Comparison of ENCODE assay signal across 8 cellular contexts in genomic region chr1:51329443-51330325, GRCh38. TPM values are rescaled to one million over a fixed set of nuclear protein-coding genes. Genes with fewer than 3 reads are reported as not detected.
A peak's percentile ranks its signal among the peaks of the same experiment; 100 is the strongest.
DNase-seq lines count a peak whose midpoint lies in the region; ATAC-seq and TF ChIP-seq lines count a peak whose summit lies in the region.

No MANE protein-coding gene starts in this region.

- H3K9me3 ChIP-seq in osteoblast (ENCODE audit: low read depth, low read length) = no peaks in the 10 kb centered on the region
- no peaks in the 10 kb centered on the region for H3K9me3 ChIP-seq in BE2C

- peak overlapping the region; percentile 2 for H3K4me3 ChIP-seq in GM12875 (ENCODE audit: low read depth, low read length)
- H3K4me3 ChIP-seq in osteoblast (ENCODE audit: insufficient read depth, low read length) = no peak overlapping the region
- H3K4me3 ChIP-seq in BE2C (ENCODE audit: low read depth, low read length) = no peak overlapping the region

- H2AFZ ChIP-seq in osteoblast (ENCODE audit: low read length) = no peak overlapping the region

- no peaks in the 10 kb centered on the region for H3K36me3 ChIP-seq in osteoblast (ENCODE audit: insufficient read depth, low read length)
- no peaks in the 10 kb centered on the region for H3K36me3 ChIP-seq in BE2C

- H3K4me1 ChIP-seq in osteoblast (ENCODE audit: insufficient read depth, low read length) = peaks cover 17% of the 10 kb centered on the region
- H3K4me1 ChIP-seq in BE2C = peaks cover 20% of the 10 kb centered on the region

- H3K27me3 ChIP-seq in osteoblast (ENCODE audit: insufficient read depth, low read length) (no peaks in the 10 kb centered on the region), BE2C (no peaks in the 10 kb centered on the region)

- ATAC-seq in esophagus mucosa (peak; percentile 64), HG03460 (IDR thresholded peaks at IDR 0.05; ENCODE audit: unreplicated experiment) (no peak)

- TF ChIP-seq CTCF in GM12875 (IDR thresholded peaks at IDR 0.05; ENCODE audit: borderline replicate concordance, insufficient read depth, low read depth, low read length) (no peak), osteoblast (IDR thresholded peaks at IDR 0.05; ENCODE audit: extremely low read depth, low read depth, low read length) (no peak), BE2C (IDR thresholded peaks at IDR 0.05; ENCODE audit: low read depth, low read length) (no peak)

- peak overlapping the region; percentile 57 for H3K4me2 ChIP-seq in osteoblast (ENCODE audit: insufficient read depth, low read length)

- DNase-seq in NCI-H748 (lab: John Stamatoyannopoulos, UW; ENCODE audit: unreplicated experiment) (peak; percentile 75), osteoblast (ENCODE audit: insufficient read length, low spot score, missing footprints) (no peak), NCI-H446 (lab: John Stamatoyannopoulos, UW) (no peak), NCI-H2171 treated with DMSO at 0.1 percent for 48 hours (lab: John Stamatoyannopoulos, UW) (no peak), BE2C (no peak)

- H3K79me2 ChIP-seq in osteoblast (ENCODE audit: insufficient read depth, low read length) = no peaks in the 10 kb centered on the region

- H4K20me1 ChIP-seq in osteoblast (ENCODE audit: insufficient read depth, low read length) = no peaks in the 10 kb centered on the region

- H3K27ac ChIP-seq in osteoblast (ENCODE audit: low read depth, low read length) = no peak overlapping the region

RNA-seq across cellular contexts. Expression of gene TTC39A, which starts 0.7 kb away (rescaled TPM):
- 32.6 TPM for total RNA-seq in esophagus mucosa
- total RNA-seq in osteoblast = 0.72 and 0.88 TPM in 2 replicates
- polyA plus RNA-seq in BE2C (2012; ENCODE audit: insufficient read depth, insufficient read length, low read depth) = 11.2 TPM

Comparison
In these comparisons a context has a peak if more than half of its experiments do, and no peak if none do; other contexts are left out.
1. RNA of gene TTC39A, which starts 0.7 kb away (total RNA-seq): 32.6 TPM in esophagus mucosa (single experiment); 0.72 to 0.88 TPM in osteoblast; every median in the first group is over 10 times any median in the second.